Comparison of ENCODE assay signal across 12 cellular contexts in genomic region chr13:33244907-33245287, GRCh38. TPM values are rescaled to one million over a fixed set of nuclear protein-coding genes. Genes with fewer than 3 reads are reported as not detected.
DNase-seq lines count a peak whose midpoint lies in the region; ATAC-seq and TF ChIP-seq lines count a peak whose summit lies in the region.
"Had no signal": no experiment of that assay in that cellular context is flagged by ENCODE, and none has a peak within 500 bp of the region (broad histone marks: within the 10 kb centered on the region; RNA-seq: fewer than 3 reads in every experiment).

No MANE protein-coding gene starts in this region.

- H3K9me3 Mint-ChIP-seq in brain = peaks cover 5 to 30% (median 19%) of the 10 kb centered on the region in 5 experiments
- H3K9me3 Mint-ChIP-seq in osteocyte (ENCODE audit: unreplicated experiment) = peaks cover 4% of the 10 kb centered on the region

- H3K4me3 Mint-ChIP-seq in brain (no peak overlapping the region), osteocyte (ENCODE audit: unreplicated experiment) (peak overlapping the region; percentile 32)

- ATAC-seq in GM21576 (IDR thresholded peaks at IDR 0.05; ENCODE audit: unreplicated experiment) = no peak
- no peak for ATAC-seq in HG02610 (IDR thresholded peaks at IDR 0.05; ENCODE audit: unreplicated experiment)
- ATAC-seq: HepG2 had no signal

- H3K4me1 Mint-ChIP-seq in brain (peaks cover 21% of the 10 kb centered on the region), osteocyte (ENCODE audit: unreplicated experiment) (peaks cover 50% of the 10 kb centered on the region)

- H3K36me3 Mint-ChIP-seq in brain (peaks cover 52% of the 10 kb centered on the region), osteocyte (ENCODE audit: unreplicated experiment) (peaks cover 23% of the 10 kb centered on the region)

- DNase-seq in RPMI7951 (ENCODE audit: low read depth) (peak; percentile 48), foreskin melanocyte (peak; percentile 82), osteocyte (ENCODE audit: extremely low spot score, unreplicated experiment) (no peak), NCI-H2227 treated with DMSO at 0.1 percent for 48 hours (lab: John Stamatoyannopoulos, UW) (no peak)
- DNase-seq: GDM1, NCI-H1048, NCI-H524, PC-9 had no signal

- TF ChIP-seq CTCF in brain (conservative IDR thresholded peaks at IDR 0.05) = no peak
- no peak for TF ChIP-seq CTCF in osteocyte (IDR thresholded peaks at IDR 0.05)

- H3K27me3 Mint-ChIP-seq in brain (no peaks in the 10 kb centered on the region), osteocyte (ENCODE audit: unreplicated experiment) (no peaks in the 10 kb centered on the region)

- H3K27ac Mint-ChIP-seq in brain = peak overlapping the region in 3 of 5 experiments; percentile 57 to 80 (median 68)
- H3K27ac Mint-ChIP-seq in osteocyte (ENCODE audit: unreplicated experiment) = peak overlapping the region; percentile 89

RNA-seq across cellular contexts. Expression of gene STARD13, which starts 40.7 kb away (rescaled TPM):
- 8.3 and 10.6 TPM in 2 replicates for total RNA-seq in RPMI7951 (2014; rRNA removed; shearing (Covaris generic))
- polyA plus RNA-seq in brain (ENCODE audit: insufficient read depth, low read depth, low replicate concordance) = 3.2 TPM
- total RNA-seq in osteocyte = 64.8 and 72.0 TPM in 2 replicates

Comparison
In these comparisons a context has a peak if more than half of its experiments do, and no peak if none do; other contexts are left out.
1. DNase-seq: peak in RPMI7951 (single experiment) and foreskin melanocyte (single experiment); none in osteocyte (single experiment) and NCI-H2227 treated with DMSO at 0.1 percent for 48 hours (single experiment).